Comparison of ENCODE assay signal across 10 cellular contexts in the genomic region with DNA sequence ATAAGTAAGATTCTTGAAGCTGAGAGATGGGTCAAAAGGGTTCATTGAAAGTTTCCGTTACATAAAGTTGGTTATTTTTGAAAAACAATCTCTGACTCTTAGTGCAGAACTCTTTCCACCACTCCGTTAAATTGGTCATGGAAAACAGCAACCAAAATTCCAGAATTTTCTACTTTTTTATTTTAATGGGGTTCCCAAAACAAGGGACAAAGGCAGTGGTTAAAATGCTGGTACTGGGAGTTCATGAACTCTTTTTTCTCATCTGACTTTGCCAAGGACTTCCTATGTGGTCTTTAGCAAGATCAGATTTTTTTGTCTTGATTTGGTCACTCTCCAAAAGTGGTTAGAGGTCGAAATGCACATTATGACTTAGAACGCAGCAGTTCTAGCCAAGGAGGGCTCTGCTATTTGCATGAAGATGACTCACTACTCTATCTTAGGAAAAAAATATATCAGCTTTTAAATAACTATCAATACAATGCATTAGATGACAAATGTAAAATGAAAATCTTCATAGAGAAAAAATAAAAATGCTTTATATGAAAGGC.
DNase-seq lines count a peak whose midpoint lies in the region; ATAC-seq and TF ChIP-seq lines count a peak whose summit lies in the region.
"Had no signal": no experiment of that assay in that cellular context is flagged by ENCODE, and none has a peak within 500 bp of the region (broad histone marks: within the 10 kb centered on the region; RNA-seq: fewer than 3 reads in every experiment).

No MANE protein-coding gene starts in this region.

- DNase-seq in BJ (ENCODE audit: low read depth) = peak; percentile 80
- peak; percentile 94 for DNase-seq in fibroblast of the conjunctiva (ENCODE audit: low read depth)
- DNase-seq in KG1 (lab: John Stamatoyannopoulos, UW) = no peak
- no peak for DNase-seq in NCI-H510A treated with DMSO at 0.1 percent for 48 hours (lab: John Stamatoyannopoulos, UW)
- DNase-seq in activated CD8-positive, alpha-beta memory T cell treated with anti-CD3 and anti-CD28 coated beads, Interleukin-2, amount 50 U/mL, for 48 hours = no peak
- no peak for DNase-seq in activated CD4-positive, alpha-beta T cell treated with anti-CD3 and anti-CD28 coated beads, Interleukin-2, amount 50 U/mL, for 1 hour
- DNase-seq: DND-41, NCI-H1092 had no signal

- ATAC-seq in GM21367 (IDR thresholded peaks at IDR 0.05; ENCODE audit: unreplicated experiment) (peak; percentile 78), HG03571 (IDR thresholded peaks at IDR 0.05; ENCODE audit: unreplicated experiment) (peak; percentile 63)

- POLR2A ChIA-PET in BJ (lab: Charles Lee) = no interaction called here

- H3K27me3 ChIP-seq in BJ (ENCODE audit: control insufficient read depth, insufficient read depth, low read length) = no peaks in the 10 kb centered on the region

- TF ChIP-seq CTCF in BJ (IDR thresholded peaks at IDR 0.05; ENCODE audit: insufficient read depth, low read depth, low read length) = no peak

- CTCF ChIA-PET in BJ (lab: Yijun Ruan, JAX) = no interaction called here

- H3K4me3 ChIP-seq in BJ (ENCODE audit: low read depth, low read length) = no peak overlapping the region

- H3K36me3 ChIP-seq in BJ (ENCODE audit: control insufficient read depth, insufficient read depth, low read length) = no peaks in the 10 kb centered on the region

Comparison
In these comparisons a context has a peak if more than half of its experiments do, and no peak if none do; other contexts are left out.
1. DNase-seq: peak in BJ (single experiment) and fibroblast of the conjunctiva (single experiment); none in KG1 (single experiment), NCI-H510A treated with DMSO at 0.1 percent for 48 hours (single experiment), activated CD8-positive, alpha-beta memory T cell treated with anti-CD3 and anti-CD28 coated beads, Interleukin-2, amount 50 U/mL, for 48 hours (single experiment) and activated CD4-positive, alpha-beta T cell treated with anti-CD3 and anti-CD28 coated beads, Interleukin-2, amount 50 U/mL, for 1 hour (single experiment).